Comparison of ENCODE assay signal across 7 cellular contexts in the genomic region with DNA sequence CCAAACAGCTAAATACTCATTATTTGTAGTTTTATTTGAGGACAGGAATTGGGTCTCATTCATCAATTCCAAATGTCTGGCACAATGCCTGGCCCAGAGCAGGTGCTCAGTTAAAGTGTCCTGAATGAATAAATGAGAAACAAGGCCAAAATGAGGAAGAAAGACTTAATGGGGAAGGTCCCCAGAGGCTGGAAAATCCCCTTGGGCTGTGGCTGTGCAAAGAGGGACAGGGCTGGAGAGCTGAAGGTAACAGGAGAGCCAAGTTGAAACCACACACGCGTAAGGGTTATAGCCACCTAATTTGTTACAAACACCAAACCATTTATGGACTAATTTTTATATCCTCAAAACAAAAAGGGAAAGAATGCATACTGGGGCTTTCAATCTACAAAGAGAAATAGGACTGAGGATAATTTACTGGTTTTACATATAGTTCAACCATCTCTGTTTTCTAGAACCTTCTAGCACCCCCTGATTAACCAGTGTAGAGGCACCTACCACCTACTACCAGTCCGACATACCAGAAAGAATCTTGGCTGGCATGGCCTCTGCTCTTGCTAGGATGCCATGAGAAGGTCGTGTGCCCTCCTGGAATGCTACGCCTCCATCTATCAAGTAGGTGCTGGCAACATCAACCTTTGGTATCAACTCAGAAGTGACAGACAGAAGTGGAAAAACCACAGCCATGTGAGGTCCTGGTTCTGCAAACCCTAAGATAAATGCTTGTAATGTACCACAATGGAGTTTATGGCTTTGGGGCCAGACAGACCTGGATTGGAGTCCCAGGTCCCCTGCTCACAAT. TPM values are rescaled to one million over a fixed set of nuclear protein-coding genes. Genes with fewer than 3 reads are reported as not detected.
DNase-seq lines count a peak whose midpoint lies in the region; ATAC-seq and TF ChIP-seq lines count a peak whose summit lies in the region.

No MANE protein-coding gene starts in this region.

- H3K4me3 Mint-ChIP-seq in stimulated activated memory B cell treated with anti-CD40 and anti-IgM and Interleukin-4, amounts not matched to agents 10 μg/mL and 1 μg/mL and 100 μg/mL, for 72 hours = peak overlapping the region; percentile 47

- 33 to 39% methylated on average over 2 to 5 of the region's 5 CpGs for WGBS in gastroesophageal sphincter (ENCODE audit: low coverage in 1 of 2), 2 donors

- H3K27me3 ChIP-seq in OCI-LY1 (ENCODE audit: insufficient read depth, low read length) (no peaks in the 10 kb centered on the region), gastroesophageal sphincter (no peaks in the 10 kb centered on the region)

- H3K4me1 Mint-ChIP-seq in stimulated activated memory B cell treated with anti-CD40 and anti-IgM and Interleukin-4, amounts not matched to agents 10 μg/mL and 1 μg/mL and 100 μg/mL, for 72 hours = peaks cover 100% of the 10 kb centered on the region

- no peaks in the 10 kb centered on the region for H3K27me3 Mint-ChIP-seq in stimulated activated memory B cell treated with anti-CD40 and anti-IgM and Interleukin-4, amounts not matched to agents 10 μg/mL and 1 μg/mL and 100 μg/mL, for 72 hours

- H3K36me3 ChIP-seq in OCI-LY1 (ENCODE audit: insufficient read depth, low read length) (peaks cover 13% of the 10 kb centered on the region), gastroesophageal sphincter (no peaks in the 10 kb centered on the region)

- peaks cover 39% of the 10 kb centered on the region for H3K36me3 Mint-ChIP-seq in stimulated activated memory B cell treated with anti-CD40 and anti-IgM and Interleukin-4, amounts not matched to agents 10 μg/mL and 1 μg/mL and 100 μg/mL, for 72 hours

- peaks cover 97% of the 10 kb centered on the region for H3K4me1 ChIP-seq in OCI-LY1 (ENCODE audit: insufficient read depth, low read length, severe bottlenecking)
- peaks cover 26 to 100% (median 85%) of the 10 kb centered on the region in 3 donors for H3K4me1 ChIP-seq in gastroesophageal sphincter

- TF ChIP-seq POLR2A in gastroesophageal sphincter (IDR thresholded peaks at IDR 0.05) = no peak

- TF ChIP-seq CTCF in OCI-LY1 (IDR thresholded peaks at IDR 0.05; ENCODE audit: low read length) (no peak), gastroesophageal sphincter (IDR thresholded peaks at IDR 0.05) (no peak)

- H2AFZ ChIP-seq in OCI-LY1 (ENCODE audit: low read length) = no peak overlapping the region

- H3K9me3 ChIP-seq in OCI-LY1 (ENCODE audit: low read length) (no peaks in the 10 kb centered on the region), gastroesophageal sphincter (no peaks in the 10 kb centered on the region)

- no peaks in the 10 kb centered on the region for H3F3A ChIP-seq in OCI-LY1 (ENCODE audit: insufficient read depth, low read length)

- H3K79me2 ChIP-seq in OCI-LY1 (ENCODE audit: insufficient read depth, low read length) = peaks cover 94% of the 10 kb centered on the region

- no peak overlapping the region for H3K4me3 ChIP-seq in OCI-LY1 (ENCODE audit: low read depth, low read length, poor library complexity, severe bottlenecking)
- H3K4me3 ChIP-seq in gastroesophageal sphincter = no peak overlapping the region

- H3K4me2 ChIP-seq in OCI-LY1 (ENCODE audit: low read length) = peak overlapping the region; percentile 1; the same call in 1 of the 2 replicates

- ATAC-seq in GM21786 (IDR thresholded peaks at IDR 0.05; ENCODE audit: unreplicated experiment) (peak; percentile 65), gastroesophageal sphincter (no peak)
- peak; percentile 89 for ATAC-seq in stimulated activated memory B cell treated with anti-CD40 and anti-IgM and Interleukin-4, amounts not matched to agents 10 μg/mL and 1 μg/mL and 100 μg/mL, for 72 hours

- H3K9ac ChIP-seq in OCI-LY1 (ENCODE audit: low read length) = no peak overlapping the region

- H3K9me2 ChIP-seq in OCI-LY1 (ENCODE audit: low read depth, low read length) = no peaks in the 10 kb centered on the region

- peak overlapping the region; percentile 64 for H3K27ac ChIP-seq in OCI-LY1 (ENCODE audit: low read depth, low read length, poor library complexity, severe bottlenecking)
- peak overlapping the region; percentile 95 to 100 (median 99) for H3K27ac ChIP-seq in gastroesophageal sphincter

- DNase-seq in C1 segment of cervical spinal cord (lab: John Stamatoyannopoulos, UW) (no peak), amygdala (lab: John Stamatoyannopoulos, UW) (no peak), HuH-7.5 (ENCODE audit: low spot score) (no peak)

- H3K9me3 Mint-ChIP-seq in stimulated activated memory B cell treated with anti-CD40 and anti-IgM and Interleukin-4, amounts not matched to agents 10 μg/mL and 1 μg/mL and 100 μg/mL, for 72 hours = no peaks in the 10 kb centered on the region

- H4K20me1 ChIP-seq in OCI-LY1 (ENCODE audit: insufficient read depth, low read length) = no peaks in the 10 kb centered on the region

- TF ChIP-seq EP300 in gastroesophageal sphincter (IDR thresholded peaks at IDR 0.05) = no peak

- peak overlapping the region; percentile 89 for H3K27ac Mint-ChIP-seq in stimulated activated memory B cell treated with anti-CD40 and anti-IgM and Interleukin-4, amounts not matched to agents 10 μg/mL and 1 μg/mL and 100 μg/mL, for 72 hours

RNA-seq across cellular contexts. Expression of gene MYH9, which starts 28.4 kb away (rescaled TPM):
- total RNA-seq in gastroesophageal sphincter = 100 to 1,000 TPM; 304 to 366 (median 322) TPM
